Comparison of ENCODE assay signal across 19 cellular contexts in the genomic region with DNA sequence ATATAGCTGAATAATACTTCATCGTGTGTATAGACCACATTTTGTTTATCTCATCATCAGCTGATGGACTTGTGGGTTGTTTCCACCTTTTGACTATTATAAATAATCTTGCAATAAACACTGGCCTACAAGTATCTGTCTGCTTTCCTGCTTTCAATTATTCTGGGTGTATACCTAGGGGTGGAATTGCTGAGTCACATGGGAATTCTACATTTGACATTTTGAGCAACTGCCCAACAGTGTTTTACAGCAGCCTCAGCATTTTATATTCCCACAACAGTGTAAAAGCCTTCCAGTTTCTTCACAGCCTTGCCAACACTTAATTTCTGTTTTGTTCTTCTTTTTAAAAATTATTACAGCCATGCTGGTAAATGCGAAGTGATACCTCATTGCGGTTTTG.
A peak's percentile ranks its signal among the peaks of the same experiment; 100 is the strongest.
DNase-seq lines count a peak whose midpoint lies in the region; ATAC-seq and TF ChIP-seq lines count a peak whose summit lies in the region.
"Had no signal": no experiment of that assay in that cellular context is flagged by ENCODE, and none has a peak within 500 bp of the region (broad histone marks: within the 10 kb centered on the region; RNA-seq: fewer than 3 reads in every experiment).

No MANE protein-coding gene starts in this region.

- peak; percentile 23 for DNase-seq in activated CD4-positive, alpha-beta T cell treated with anti-CD3 and anti-CD28 coated beads, Interleukin-2, amount 10 ng/mL, durations not matched to agents 24 days and 14 days
- DNase-seq in activated CD4-positive, alpha-beta T cell treated with anti-CD3 and anti-CD28 coated beads, Interleukin-2, amount 10 ng/mL, durations not matched to agents 7 days and 5 days: no peak
- peak; percentile 30 to 60 for DNase-seq in fibroblast of lung (ENCODE audit: low read depth in 2 of 2)
- DNase-seq in smooth muscle cell (lab: John Stamatoyannopoulos, UW; ENCODE audit: unreplicated experiment): no peak
- DNase-seq in chondrocyte (ENCODE audit: low spot score): no peak
- DNase-seq in NCI-H2227 treated with DMSO at 0.1 percent for 48 hours (lab: John Stamatoyannopoulos, UW): no peak
- no peak for DNase-seq in immature natural killer cell
- DNase-seq: effector memory CD8-positive, alpha-beta T cell; EL; foreskin keratinocyte; hippocampal formation; islet precursor cell; lower lobe of right lung; NCI-H1930; substantia nigra had no signal

- H3K36me3 ChIP-seq in fibroblast of lung (ENCODE audit: control insufficient read depth, insufficient read depth, low read length) (no peaks in the 10 kb centered on the region), smooth muscle cell (ENCODE audit: low read depth) (no peaks in the 10 kb centered on the region)
- H3K36me3 ChIP-seq: BLaER1 treated with 17β-estradiol and CSF1 and Interleukin-3, amounts not matched to agents 10 nM and 100 nM; lower lobe of right lung had no signal

- CTCF ChIA-PET in activated CD4-positive, alpha-beta T cell treated with anti-CD3 and anti-CD28 coated beads, Interleukin-2, amount 10 ng/mL, durations not matched to agents 7 days and 5 days (lab: Charles Lee): no interaction called here

- H3K9me3 ChIP-seq in fibroblast of lung (ENCODE audit: control insufficient read depth, insufficient read depth, low read depth, low read length) (no peaks in the 10 kb centered on the region), smooth muscle cell (replicated peaks; ENCODE audit: low read depth) (no peaks in the 10 kb centered on the region)
- H3K9me3 ChIP-seq: lower lobe of right lung had no signal

- H3K4me3 ChIP-seq in fibroblast of lung (replicated peaks in 1 of 4; ENCODE audit: control extremely low read depth in 1 of 4, insufficient read depth in 1 of 4, low read depth in 3 of 4, low read length in 4 of 4) (no peak overlapping the region), smooth muscle cell (no peak overlapping the region)
- H3K4me3 ChIP-seq: BLaER1 treated with 17β-estradiol and CSF1 and Interleukin-3, amounts not matched to agents 10 nM and 100 nM; lower lobe of right lung had no signal

- peaks cover 14% of the 10 kb centered on the region for H3K4me1 ChIP-seq in fibroblast of lung (ENCODE audit: control insufficient read depth, extremely low read depth, insufficient read depth, low read length)
- H3K4me1 ChIP-seq in smooth muscle cell (ENCODE audit: low read depth): no peaks in the 10 kb centered on the region
- H3K4me1 ChIP-seq: foreskin keratinocyte, lower lobe of right lung had no signal

- no peak overlapping the region for H3K27ac Mint-ChIP-seq in activated CD4-positive, alpha-beta T cell treated with anti-CD3 and anti-CD28 coated beads, Interleukin-2, amount 10 ng/mL, durations not matched to agents 24 days and 14 days
- no peak overlapping the region for H3K27ac Mint-ChIP-seq in activated CD4-positive, alpha-beta T cell treated with anti-CD3 and anti-CD28 coated beads, Interleukin-2, amount 10 ng/mL, durations not matched to agents 7 days and 5 days
- H3K27ac Mint-ChIP-seq in chondrocyte (ENCODE audit: unreplicated experiment): no peak overlapping the region
- H3K27ac Mint-ChIP-seq in immature natural killer cell: no peak overlapping the region
- H3K27ac Mint-ChIP-seq: activated naive CD4-positive, alpha-beta T cell treated with anti-CD3 and anti-CD28 coated beads, Interleukin-2, amount 50 U/mL, for 72 hours; effector memory CD8-positive, alpha-beta T cell had no signal

- no peak overlapping the region for H3K4me3 Mint-ChIP-seq in activated CD4-positive, alpha-beta T cell treated with anti-CD3 and anti-CD28 coated beads, Interleukin-2, amount 10 ng/mL, durations not matched to agents 24 days and 14 days
- no peak overlapping the region for H3K4me3 Mint-ChIP-seq in activated CD4-positive, alpha-beta T cell treated with anti-CD3 and anti-CD28 coated beads, Interleukin-2, amount 10 ng/mL, durations not matched to agents 7 days and 5 days
- H3K4me3 Mint-ChIP-seq in chondrocyte (ENCODE audit: unreplicated experiment): no peak overlapping the region
- H3K4me3 Mint-ChIP-seq in immature natural killer cell: no peak overlapping the region
- H3K4me3 Mint-ChIP-seq: effector memory CD8-positive, alpha-beta T cell had no signal

- H4K20me1 ChIP-seq in fibroblast of lung (ENCODE audit: control insufficient read depth, extremely low read depth, insufficient read depth, low read length) (no peaks in the 10 kb centered on the region), smooth muscle cell (ENCODE audit: low read depth) (no peaks in the 10 kb centered on the region)
- H4K20me1 ChIP-seq: BLaER1 treated with 17β-estradiol and CSF1 and Interleukin-3, amounts not matched to agents 10 nM and 100 nM had no signal

- H3K79me2 ChIP-seq in fibroblast of lung (ENCODE audit: control insufficient read depth, insufficient read depth, low read length) (no peaks in the 10 kb centered on the region), smooth muscle cell (ENCODE audit: low read depth) (no peaks in the 10 kb centered on the region)

- H3K4me1 Mint-ChIP-seq in activated CD4-positive, alpha-beta T cell treated with anti-CD3 and anti-CD28 coated beads, Interleukin-2, amount 10 ng/mL, durations not matched to agents 24 days and 14 days: no peaks in the 10 kb centered on the region
- peaks cover under 1% of the 10 kb centered on the region for H3K4me1 Mint-ChIP-seq in activated CD4-positive, alpha-beta T cell treated with anti-CD3 and anti-CD28 coated beads, Interleukin-2, amount 10 ng/mL, durations not matched to agents 7 days and 5 days
- H3K4me1 Mint-ChIP-seq in chondrocyte (ENCODE audit: low read depth) (peaks cover under 1% of the 10 kb centered on the region), immature natural killer cell (no peaks in the 10 kb centered on the region)

- 0 out of 3 replicates have a peak, but pooled peaks have one; percentile 24 for ATAC-seq in SK-N-SH treated with all-trans-retinoic acid at 6 μM for 48 hours
- ATAC-seq: activated naive CD4-positive, alpha-beta T cell treated with anti-CD3 and anti-CD28 coated beads, Interleukin-2, amount 50 U/mL, for 72 hours; effector memory CD8-positive, alpha-beta T cell; foreskin keratinocyte; lower lobe of right lung had no signal

- TF ChIP-seq CTCF in fibroblast of lung (conservative IDR thresholded peaks at IDR 0.05 in 1 of 2, IDR thresholded peaks at IDR 0.05 in 1 of 2; ENCODE audit: low read depth in 1 of 2, low read length in 2 of 2) (no peak), smooth muscle cell (IDR thresholded peaks at IDR 0.05; ENCODE audit: borderline replicate concordance, insufficient read depth, poor library complexity, severe bottlenecking) (no peak), chondrocyte (IDR thresholded peaks at IDR 0.05) (no peak)

- H3K27me3 Mint-ChIP-seq in activated CD4-positive, alpha-beta T cell treated with anti-CD3 and anti-CD28 coated beads, Interleukin-2, amount 10 ng/mL, durations not matched to agents 24 days and 14 days: peaks cover 2% of the 10 kb centered on the region
- H3K27me3 Mint-ChIP-seq in activated CD4-positive, alpha-beta T cell treated with anti-CD3 and anti-CD28 coated beads, Interleukin-2, amount 10 ng/mL, durations not matched to agents 7 days and 5 days: peaks cover 3% of the 10 kb centered on the region
- H3K27me3 Mint-ChIP-seq in chondrocyte (ENCODE audit: low read depth) (no peaks in the 10 kb centered on the region), immature natural killer cell (ENCODE audit: low read depth in 3 of 3) (peaks cover 0 to 3% (median 2%) of the 10 kb centered on the region in 3 donors)

- no peaks in the 10 kb centered on the region for H3K36me3 Mint-ChIP-seq in activated CD4-positive, alpha-beta T cell treated with anti-CD3 and anti-CD28 coated beads, Interleukin-2, amount 10 ng/mL, durations not matched to agents 24 days and 14 days (ENCODE audit: low read depth)
- H3K36me3 Mint-ChIP-seq in activated CD4-positive, alpha-beta T cell treated with anti-CD3 and anti-CD28 coated beads, Interleukin-2, amount 10 ng/mL, durations not matched to agents 7 days and 5 days (ENCODE audit: low read depth): no peaks in the 10 kb centered on the region
- H3K36me3 Mint-ChIP-seq in chondrocyte (ENCODE audit: low read depth): no peaks in the 10 kb centered on the region
- H3K36me3 Mint-ChIP-seq in immature natural killer cell: no peaks in the 10 kb centered on the region
- H3K36me3 Mint-ChIP-seq: activated naive CD4-positive, alpha-beta T cell treated with anti-CD3 and anti-CD28 coated beads, Interleukin-2, amount 50 U/mL, for 72 hours had no signal

- H3K9ac ChIP-seq in fibroblast of lung (ENCODE audit: insufficient read depth, low read length) (no peak overlapping the region), smooth muscle cell (ENCODE audit: low read depth) (no peak overlapping the region)
- H3K9ac ChIP-seq: BLaER1 treated with 17β-estradiol and CSF1 and Interleukin-3, amounts not matched to agents 10 nM and 100 nM had no signal

- H2AFZ ChIP-seq in fibroblast of lung (ENCODE audit: low read length) (no peak overlapping the region), smooth muscle cell (ENCODE audit: low read depth) (peak overlapping the region; percentile 24)

- H3K9me3 Mint-ChIP-seq in activated CD4-positive, alpha-beta T cell treated with anti-CD3 and anti-CD28 coated beads, Interleukin-2, amount 10 ng/mL, durations not matched to agents 24 days and 14 days: no peaks in the 10 kb centered on the region
- no peaks in the 10 kb centered on the region for H3K9me3 Mint-ChIP-seq in activated CD4-positive, alpha-beta T cell treated with anti-CD3 and anti-CD28 coated beads, Interleukin-2, amount 10 ng/mL, durations not matched to agents 7 days and 5 days
- H3K9me3 Mint-ChIP-seq in chondrocyte (ENCODE audit: low read depth): no peaks in the 10 kb centered on the region
- H3K9me3 Mint-ChIP-seq in immature natural killer cell: no peaks in the 10 kb centered on the region
- H3K9me3 Mint-ChIP-seq: activated naive CD4-positive, alpha-beta T cell treated with anti-CD3 and anti-CD28 coated beads, Interleukin-2, amount 50 U/mL, for 72 hours; effector memory CD8-positive, alpha-beta T cell had no signal

- no peak overlapping the region for H3K27ac ChIP-seq in fibroblast of lung (ENCODE audit: insufficient read depth, low read length)
- peak overlapping the region; percentile 4 for H3K27ac ChIP-seq in smooth muscle cell (ENCODE audit: low read depth)
- H3K27ac ChIP-seq: 22Rv1; BLaER1 treated with 17β-estradiol and CSF1 and Interleukin-3, amounts not matched to agents 10 nM and 100 nM; foreskin keratinocyte; lower lobe of right lung had no signal

- 94% methylated on average over 3 of the region's 3 CpGs for WGBS in smooth muscle cell (ENCODE audit: low lambda C conversion rate)

- POLR2A ChIA-PET in activated CD4-positive, alpha-beta T cell treated with anti-CD3 and anti-CD28 coated beads, Interleukin-2, amount 10 ng/mL, durations not matched to agents 7 days and 5 days (lab: Charles Lee): no interaction called here

- no peaks in the 10 kb centered on the region for H3F3A ChIP-seq in smooth muscle cell (ENCODE audit: low read depth)

- H3K27me3 ChIP-seq in fibroblast of lung (ENCODE audit: control insufficient read depth, insufficient read depth, low read length) (no peaks in the 10 kb centered on the region), smooth muscle cell (ENCODE audit: low read depth) (no peaks in the 10 kb centered on the region)
- H3K27me3 ChIP-seq: BLaER1 treated with 17β-estradiol and CSF1 and Interleukin-3, amounts not matched to agents 10 nM and 100 nM; foreskin keratinocyte had no signal

- no peak overlapping the region for H3K4me2 ChIP-seq in fibroblast of lung (ENCODE audit: extremely low read depth, insufficient read depth, low read length)
- no peak overlapping the region for H3K4me2 ChIP-seq in smooth muscle cell
- H3K4me2 ChIP-seq: BLaER1 treated with 17β-estradiol and CSF1 and Interleukin-3, amounts not matched to agents 10 nM and 100 nM had no signal

- intact Hi-C loops in activated CD4-positive, alpha-beta T cell treated with anti-CD3 and anti-CD28 coated beads, Interleukin-2, amount 10 ng/mL, durations not matched to agents 24 days and 14 days (cut with micrococcal nuclease): no loop called here

Comparison
In these comparisons a context has a peak if more than half of its experiments do, and no peak if none do; other contexts are left out.
1. DNase-seq: peak in activated CD4-positive, alpha-beta T cell treated with anti-CD3 and anti-CD28 coated beads, Interleukin-2, amount 10 ng/mL, durations not matched to agents 24 days and 14 days (single experiment) and fibroblast of lung (2 of 2); none in activated CD4-positive, alpha-beta T cell treated with anti-CD3 and anti-CD28 coated beads, Interleukin-2, amount 10 ng/mL, durations not matched to agents 7 days and 5 days (single experiment), smooth muscle cell (single experiment), chondrocyte (single experiment), NCI-H2227 treated with DMSO at 0.1 percent for 48 hours (single experiment) and immature natural killer cell (0 of 3).